ENCODE assay signal across 18 cellular contexts in genomic region chr11:1918436-1919315, GRCh38. TPM values are rescaled to one million over a fixed set of nuclear protein-coding genes. Genes with fewer than 3 reads are reported as not detected.
DNase-seq lines count a peak whose midpoint lies in the region; ATAC-seq and TF ChIP-seq lines count a peak whose summit lies in the region.
"Had no signal": no experiment of that assay in that cellular context is flagged by ENCODE, and none has a peak within 500 bp of the region (broad histone marks: within the 10 kb centered on the region; RNA-seq: fewer than 3 reads in every experiment).

No MANE protein-coding gene starts in this region.

- H3K9ac ChIP-seq in OCI-LY1 (ENCODE audit: low read length), result no peak overlapping the region
- H3K9ac ChIP-seq in skeletal muscle tissue (ENCODE audit: low read depth in 1 of 3, low read length in 3 of 3), result peak overlapping the region; percentile 67 to 97 (median 76)

- H3K9me3 Mint-ChIP-seq in activated naive CD4-positive, alpha-beta T cell treated with anti-CD3 and anti-CD28 coated beads, Interleukin-2, amount 10 ng/mL, durations not matched to agents 7 days and 5 days, result peaks cover 12% of the 10 kb centered on the region

- H3K27ac ChIP-seq in OCI-LY1 (ENCODE audit: low read depth, low read length, poor library complexity, severe bottlenecking) (no peak overlapping the region), foreskin keratinocyte (no peak overlapping the region), skeletal muscle tissue (ENCODE audit: low read depth, low read length) (peak overlapping the region; percentile 95)
- H3K27ac ChIP-seq: hepatocyte had no signal

- H3K4me3 ChIP-seq in OCI-LY1 (ENCODE audit: low read depth, low read length, poor library complexity, severe bottlenecking) (no peak overlapping the region), skeletal muscle tissue (ENCODE audit: low read length in 3 of 3) (peak overlapping the region; percentile 35 to 71 (median 49))
- H3K4me3 ChIP-seq: hepatocyte, lung had no signal

- H3K4me1 ChIP-seq in OCI-LY1 (ENCODE audit: insufficient read depth, low read length, severe bottlenecking) (no peaks in the 10 kb centered on the region), foreskin keratinocyte (no peaks in the 10 kb centered on the region), skeletal muscle tissue (ENCODE audit: control insufficient read depth in 3 of 3, insufficient read depth in 3 of 3, low read length in 3 of 3) (peaks cover 66 to 76% (median 75%) of the 10 kb centered on the region in 3 donors)

- H3K27me3 ChIP-seq in OCI-LY1 (ENCODE audit: insufficient read depth, low read length) (peaks cover 4% of the 10 kb centered on the region; the same call in 1 of the 2 replicates), foreskin keratinocyte (peaks cover 2% of the 10 kb centered on the region), skeletal muscle tissue (ENCODE audit: control insufficient read depth in 3 of 3, insufficient read depth in 3 of 3, low read length in 3 of 3) (no peaks in the 10 kb centered on the region)
- H3K27me3 ChIP-seq: hepatocyte had no signal

- H3K36me3 ChIP-seq in OCI-LY1 (ENCODE audit: insufficient read depth, low read length) (no peaks in the 10 kb centered on the region), skeletal muscle tissue (ENCODE audit: control insufficient read depth in 3 of 3, insufficient read depth in 3 of 3, low read length in 3 of 3) (peaks cover 0 to 12% (median 6%) of the 10 kb centered on the region in 3 donors)

- peak overlapping the region; percentile 62 for H3K27ac Mint-ChIP-seq in activated naive CD4-positive, alpha-beta T cell treated with anti-CD3 and anti-CD28 coated beads, Interleukin-2, amount 10 ng/mL, durations not matched to agents 7 days and 5 days
- H3K27ac Mint-ChIP-seq: activated CD8-positive, alpha-beta T cell treated with anti-CD3 and anti-CD28 coated beads for 36 hours; activated naive CD4-positive, alpha-beta T cell treated with anti-CD3 and anti-CD28 coated beads for 36 hours; T-helper 17 cell had no signal

- peaks cover 44% of the 10 kb centered on the region for H3K27me3 Mint-ChIP-seq in activated naive CD4-positive, alpha-beta T cell treated with anti-CD3 and anti-CD28 coated beads, Interleukin-2, amount 10 ng/mL, durations not matched to agents 7 days and 5 days

- TF ChIP-seq CTCF in OCI-LY1 (IDR thresholded peaks at IDR 0.05; ENCODE audit: low read length), result peak; percentile 27; the same call in 1 of the 2 replicates
- peak; percentile 34 for TF ChIP-seq CTCF in foreskin keratinocyte (conservative IDR thresholded peaks at IDR 0.05)

- ATAC-seq in foreskin keratinocyte (no peak), GM19023 (IDR thresholded peaks at IDR 0.05; ENCODE audit: unreplicated experiment) (no peak)
- ATAC-seq: activated CD8-positive, alpha-beta T cell treated with anti-CD3 and anti-CD28 coated beads for 36 hours; T-helper 17 cell had no signal

- no peak for DNase-seq in activated naive CD4-positive, alpha-beta T cell treated with anti-CD3 and anti-CD28 coated beads, Interleukin-2, amount 10 ng/mL, durations not matched to agents 7 days and 5 days
- DNase-seq in activated naive CD4-positive, alpha-beta T cell (lab: John Stamatoyannopoulos, UW), result no peak
- DNase-seq in foreskin keratinocyte, result no peak
- no peak for DNase-seq in SIG-M5 (lab: John Stamatoyannopoulos, UW)
- DNase-seq in NK-92 (lab: John Stamatoyannopoulos, UW; ENCODE audit: unreplicated experiment), result no peak
- DNase-seq: activated CD8-positive, alpha-beta T cell treated with anti-CD3 and anti-CD28 coated beads for 36 hours; activated naive CD4-positive, alpha-beta T cell treated with anti-CD3 and anti-CD28 coated beads for 36 hours; cerebellar nuclear complex; DMS79; NCI-H2171; nucleus accumbens; T-helper 17 cell; trophoblast cell had no signal

- H2AFZ ChIP-seq in OCI-LY1 (ENCODE audit: low read length), result no peak overlapping the region
- H2AFZ ChIP-seq: hepatocyte had no signal

- CTCF ChIA-PET in activated naive CD4-positive, alpha-beta T cell treated with anti-CD3 and anti-CD28 coated beads, Interleukin-2, amount 10 ng/mL, durations not matched to agents 7 days and 5 days (lab: Charles Lee), result no interaction called here

- H3K4me1 Mint-ChIP-seq in activated naive CD4-positive, alpha-beta T cell treated with anti-CD3 and anti-CD28 coated beads, Interleukin-2, amount 10 ng/mL, durations not matched to agents 7 days and 5 days, result peaks cover 15% of the 10 kb centered on the region

- no peaks in the 10 kb centered on the region for H3K9me2 ChIP-seq in OCI-LY1 (ENCODE audit: low read depth, low read length)

- no peak overlapping the region for H3K4me3 Mint-ChIP-seq in activated naive CD4-positive, alpha-beta T cell treated with anti-CD3 and anti-CD28 coated beads, Interleukin-2, amount 10 ng/mL, durations not matched to agents 7 days and 5 days
- H3K4me3 Mint-ChIP-seq: activated CD8-positive, alpha-beta T cell treated with anti-CD3 and anti-CD28 coated beads for 36 hours; activated naive CD4-positive, alpha-beta T cell treated with anti-CD3 and anti-CD28 coated beads for 36 hours; T-helper 17 cell had no signal

- H4K20me1 ChIP-seq in OCI-LY1 (ENCODE audit: insufficient read depth, low read length), result no peaks in the 10 kb centered on the region

- H3K36me3 Mint-ChIP-seq in activated naive CD4-positive, alpha-beta T cell treated with anti-CD3 and anti-CD28 coated beads, Interleukin-2, amount 10 ng/mL, durations not matched to agents 7 days and 5 days, result no peaks in the 10 kb centered on the region

- no peaks in the 10 kb centered on the region for H3F3A ChIP-seq in OCI-LY1 (ENCODE audit: insufficient read depth, low read length)

- no peak overlapping the region for H3K4me2 ChIP-seq in OCI-LY1 (ENCODE audit: low read length)
- H3K4me2 ChIP-seq: hepatocyte had no signal

- H3K79me2 ChIP-seq in OCI-LY1 (ENCODE audit: insufficient read depth, low read length), result no peaks in the 10 kb centered on the region
- H3K79me2 ChIP-seq: hepatocyte had no signal

- no peaks in the 10 kb centered on the region for H3K9me3 ChIP-seq in OCI-LY1 (ENCODE audit: low read length)
- no peaks in the 10 kb centered on the region for H3K9me3 ChIP-seq in skeletal muscle tissue (ENCODE audit: control insufficient read depth in 3 of 3, low read length in 3 of 3)

RNA-seq across cellular contexts. Expression of gene TNNT3, which starts 0.8 kb away (rescaled TPM):
- total RNA-seq in foreskin keratinocyte (not detected in 2 replicates), skeletal muscle tissue (4,042 TPM)
- not detected in 2 replicates for polyA plus RNA-seq in foreskin keratinocyte

RNA-seq across cellular contexts. Expression of gene PRR33, which starts 27.0 kb away (rescaled TPM):
- total RNA-seq in foreskin keratinocyte (not detected in 2 replicates), skeletal muscle tissue (1.0 TPM)
- polyA plus RNA-seq in foreskin keratinocyte, result not detected in 2 replicates
- total RNA-seq: hepatocyte, lung, T-helper 17 cell had no signal

RNA-seq across cellular contexts. Expression of gene MRPL23, which starts 28.5 kb away (rescaled TPM):
- total RNA-seq in foreskin keratinocyte (67.8 and 141 TPM in 2 replicates), skeletal muscle tissue (12.0 TPM)
- 108 and 218 TPM in 2 replicates for polyA plus RNA-seq in foreskin keratinocyte

Comparison
In these comparisons a context has a peak if more than half of its experiments do, and no peak if none do; other contexts are left out.
1. RNA of gene TNNT3, which starts 0.8 kb away (total RNA-seq): 4,042 TPM in skeletal muscle tissue (single experiment); not detected in foreskin keratinocyte; every median in the first group is over 1,000 times any median in the second.